Comparison of ENCODE assay signal across 9 cellular contexts in the genomic region with DNA sequence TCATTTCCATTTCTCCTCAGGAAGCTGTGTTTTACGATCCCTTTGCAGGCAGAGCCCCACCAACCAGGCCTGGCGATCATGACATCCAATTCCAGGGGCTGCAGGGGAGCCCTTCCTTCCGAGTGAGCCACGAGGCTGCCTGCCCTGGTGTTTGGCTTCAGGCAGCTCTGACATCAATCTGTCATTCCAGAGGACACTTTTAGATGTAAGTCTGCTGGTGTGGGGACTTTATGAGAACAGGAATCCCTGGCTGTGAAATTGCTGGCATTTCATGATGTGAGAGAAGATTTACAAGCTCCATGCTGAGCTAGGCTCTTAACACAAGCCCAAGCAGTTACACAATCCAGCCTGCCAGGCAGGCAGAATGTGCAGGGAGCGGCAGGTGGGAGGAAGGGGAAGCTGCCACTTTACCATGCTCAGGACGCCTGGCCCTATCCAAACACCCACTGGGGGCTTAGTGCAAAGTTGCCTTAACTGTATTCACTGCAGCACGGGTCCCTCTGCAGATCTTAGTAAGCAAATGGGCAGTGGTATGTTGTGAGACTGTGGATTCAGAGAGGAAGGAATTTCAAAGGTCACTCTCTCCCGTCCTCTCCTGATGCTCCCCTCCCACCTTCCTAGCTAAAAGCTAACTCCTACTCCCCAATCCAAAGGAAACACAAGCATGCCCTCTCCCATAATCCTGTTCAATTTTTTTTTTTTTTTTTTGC. TPM values are rescaled to one million over a fixed set of nuclear protein-coding genes. Genes with fewer than 3 reads are reported as not detected.
DNase-seq lines count a peak whose midpoint lies in the region; ATAC-seq and TF ChIP-seq lines count a peak whose summit lies in the region.
"Had no signal": no experiment of that assay in that cellular context is flagged by ENCODE, and none has a peak within 500 bp of the region (broad histone marks: within the 10 kb centered on the region; RNA-seq: fewer than 3 reads in every experiment).

No MANE protein-coding gene starts in this region.

- H3K27ac ChIP-seq in SJCRH30 (no peak overlapping the region), right atrium auricular region (peak overlapping the region; percentile 20 to 77), smooth muscle cell (ENCODE audit: low read depth) (peak overlapping the region; percentile 92)
- H3K27ac ChIP-seq: 22Rv1 had no signal

- H3K79me2 ChIP-seq in smooth muscle cell (ENCODE audit: low read depth): no peaks in the 10 kb centered on the region

- H2AFZ ChIP-seq in smooth muscle cell (ENCODE audit: low read depth): no peak overlapping the region

- H3K4me1 ChIP-seq in SJCRH30 (peaks cover 20% of the 10 kb centered on the region), right atrium auricular region (peaks cover 0 to 20% of the 10 kb centered on the region in 2 donors), smooth muscle cell (ENCODE audit: low read depth) (peaks cover 20% of the 10 kb centered on the region)

- H3K9me3 ChIP-seq in SJCRH30 (replicated peaks) (no peaks in the 10 kb centered on the region; the same call in 1 of the 2 replicates), right atrium auricular region (peaks cover 0 to 6% of the 10 kb centered on the region in 2 donors), smooth muscle cell (replicated peaks; ENCODE audit: low read depth) (no peaks in the 10 kb centered on the region)

- no peak overlapping the region for H3K4me3 ChIP-seq in SJCRH30
- H3K4me3 ChIP-seq in right atrium auricular region: no peak overlapping the region
- no peak overlapping the region for H3K4me3 ChIP-seq in smooth muscle cell

- no peaks in the 10 kb centered on the region for H3K27me3 ChIP-seq in SJCRH30
- H3K27me3 ChIP-seq in right atrium auricular region: no peaks in the 10 kb centered on the region
- no peaks in the 10 kb centered on the region for H3K27me3 ChIP-seq in smooth muscle cell (ENCODE audit: low read depth)

- WGBS in smooth muscle cell (ENCODE audit: low lambda C conversion rate): 5% methylated on average over 8 of the region's 8 CpGs

- TF ChIP-seq CTCF in right atrium auricular region (IDR thresholded peaks at IDR 0.05): no peak
- no peak for TF ChIP-seq CTCF in smooth muscle cell (IDR thresholded peaks at IDR 0.05; ENCODE audit: borderline replicate concordance, insufficient read depth, poor library complexity, severe bottlenecking)

- peak overlapping the region; percentile 75 for H3K9ac ChIP-seq in smooth muscle cell (ENCODE audit: low read depth)

- peak overlapping the region; percentile 43 for H3K4me2 ChIP-seq in smooth muscle cell

- ATAC-seq in HG02623 (IDR thresholded peaks at IDR 0.05; ENCODE audit: unreplicated experiment): no peak

- DNase-seq in DMS 273 (lab: John Stamatoyannopoulos, UW; ENCODE audit: unreplicated experiment) (peak; percentile 48), DMS 273 treated with DMSO at 0.1 percent for 48 hours (lab: John Stamatoyannopoulos, UW) (no peak), SJCRH30 (peak; percentile 43 to 63), right atrium auricular region (ENCODE audit: low spot score) (no peak), smooth muscle cell (lab: John Stamatoyannopoulos, UW; ENCODE audit: unreplicated experiment) (no peak), NCI-H82 (lab: John Stamatoyannopoulos, UW) (no peak)
- DNase-seq in activated CD4-positive, alpha-beta T cell treated with anti-CD3 and anti-CD28 coated beads for 48 hours: no peak

- no peaks in the 10 kb centered on the region for H4K20me1 ChIP-seq in smooth muscle cell (ENCODE audit: low read depth)

- H3K36me3 ChIP-seq in SJCRH30: no peaks in the 10 kb centered on the region
- H3K36me3 ChIP-seq in right atrium auricular region: no peaks in the 10 kb centered on the region
- H3K36me3 ChIP-seq in smooth muscle cell (ENCODE audit: low read depth): peaks cover 5% of the 10 kb centered on the region

- peaks cover 10% of the 10 kb centered on the region for H3F3A ChIP-seq in smooth muscle cell (ENCODE audit: low read depth)

RNA-seq across cellular contexts. Expression of a gene that starts 43.4 kb away (rescaled TPM):
- total RNA-seq in SJCRH30 (2014; rRNA removed; shearing (Covaris generic)): 5.9 and 7.8 TPM in 2 replicates
- total RNA-seq in right atrium auricular region: 10 to 100 TPM; 77.6 to 84.5 TPM
- 278 and 287 TPM in 2 replicates for total RNA-seq in smooth muscle cell
- 158 and 161 TPM in 2 replicates for polyA plus RNA-seq in smooth muscle cell

RNA-seq across cellular contexts. Expression of a gene that starts 58.5 kb away (rescaled TPM):
- total RNA-seq in SJCRH30 (2014; rRNA removed; shearing (Covaris generic)): 11.7 and 13.9 TPM in 2 replicates
- total RNA-seq in right atrium auricular region: 1,000 to 10,000 TPM; 2,934 to 5,316 TPM
- 112 and 113 TPM in 2 replicates for total RNA-seq in smooth muscle cell
- 100 and 105 TPM in 2 replicates for polyA plus RNA-seq in smooth muscle cell

Comparison
In these comparisons a context has a peak if more than half of its experiments do, and no peak if none do; other contexts are left out.
1. DNase-seq: peak in DMS 273 (single experiment) and SJCRH30 (2 of 2); none in DMS 273 treated with DMSO at 0.1 percent for 48 hours (single experiment), right atrium auricular region (single experiment), smooth muscle cell (single experiment), activated CD4-positive, alpha-beta T cell treated with anti-CD3 and anti-CD28 coated beads for 48 hours (single experiment) and NCI-H82 (single experiment).
2. RNA of a gene that starts 58.5 kb away (total RNA-seq): 2,934 to 5,316 TPM in right atrium auricular region; 112 to 113 TPM in smooth muscle cell and 11.7 to 13.9 TPM in SJCRH30; every median in the first group is over 10 times any median in the second.